Comparison of ENCODE assay signal across 18 cellular contexts in genomic region chr12:122460061-122460460, GRCh38. TPM values are rescaled to one million over a fixed set of nuclear protein-coding genes. Genes with fewer than 3 reads are reported as not detected.
DNase-seq lines count a peak whose midpoint lies in the region; ATAC-seq and TF ChIP-seq lines count a peak whose summit lies in the region.
"Had no signal": no experiment of that assay in that cellular context is flagged by ENCODE, and none has a peak within 500 bp of the region (broad histone marks: within the 10 kb centered on the region; RNA-seq: fewer than 3 reads in every experiment).

No MANE protein-coding gene starts in this region.

- H3K27me3 Mint-ChIP-seq in activated CD8-positive, alpha-beta memory T cell treated with anti-CD3 and anti-CD28 coated beads, Interleukin-2, amount 10 ng/mL, durations not matched to agents 7 days and 5 days = no peaks in the 10 kb centered on the region
- H3K27me3 Mint-ChIP-seq: CD4-positive, alpha-beta memory T cell had no signal

- no peaks in the 10 kb centered on the region for H3K9me3 Mint-ChIP-seq in activated CD8-positive, alpha-beta memory T cell treated with anti-CD3 and anti-CD28 coated beads, Interleukin-2, amount 10 ng/mL, durations not matched to agents 7 days and 5 days (ENCODE audit: low read depth)
- H3K9me3 Mint-ChIP-seq in stimulated activated effector memory CD8-positive, alpha-beta T cell treated with anti-CD3 and anti-CD28 coated beads, Interleukin-12 subunit alpha, Interleukin-12 subunit beta, amount 100 ng/mL, for 72 hours = no peaks in the 10 kb centered on the region
- H3K9me3 Mint-ChIP-seq: CD14-positive monocyte; CD4-positive, alpha-beta memory T cell had no signal

- H3K4me3 ChIP-seq in upper lobe of right lung = no peak overlapping the region
- H3K4me3 ChIP-seq: A549, BLaER1, GM23248, HAP-1 had no signal

- DNase-seq in activated CD8-positive, alpha-beta memory T cell treated with anti-CD3 and anti-CD28 coated beads, Interleukin-2, amount 50 U/mL, for 48 hours = peak; percentile 13
- DNase-seq in activated CD8-positive, alpha-beta memory T cell treated with anti-CD3 and anti-CD28 coated beads, Interleukin-2, amount 10 ng/mL, durations not matched to agents 7 days and 5 days = no peak
- peak; percentile 28 for DNase-seq in mesenteric fat pad (ENCODE audit: low spot score)
- DNase-seq in stimulated activated effector memory CD8-positive, alpha-beta T cell treated with anti-CD3 and anti-CD28 coated beads, Interleukin-12 subunit alpha, Interleukin-12 subunit beta, amount 100 ng/mL, for 72 hours (ENCODE audit: low spot score in 2 of 2) = no peak
- peak; percentile 5 for DNase-seq in upper lobe of right lung
- DNase-seq in KBM-7 = no peak
- DNase-seq: CD4-positive, alpha-beta memory T cell; DMS153; DMS79; GDM1; GM23248 had no signal

- in situ Hi-C loops in KBM-7 (cut with MboI; ENCODE audit: low pct_unique_long_range_greater_than_20kb, low sequenced_read_pairs) = no loop called here

- H3K9me3 ChIP-seq in upper lobe of right lung = no peaks in the 10 kb centered on the region
- H3K9me3 ChIP-seq: A549, BLaER1, HAP-1 had no signal

- CTCF ChIA-PET in activated CD8-positive, alpha-beta memory T cell treated with anti-CD3 and anti-CD28 coated beads, Interleukin-2, amount 10 ng/mL, durations not matched to agents 7 days and 5 days (lab: Charles Lee) = interaction anchor here (1.8 to 4.0 kb wide), 2 partner anchors 12 to 61 kb away, joined by 13 to 14 read pairs; no protein-coding TSS in a partner anchor

- peaks cover 17% of the 10 kb centered on the region for H3K4me1 Mint-ChIP-seq in activated CD8-positive, alpha-beta memory T cell treated with anti-CD3 and anti-CD28 coated beads, Interleukin-2, amount 10 ng/mL, durations not matched to agents 7 days and 5 days
- peaks cover 7% of the 10 kb centered on the region for H3K4me1 Mint-ChIP-seq in stimulated activated effector memory CD8-positive, alpha-beta T cell treated with anti-CD3 and anti-CD28 coated beads, Interleukin-12 subunit alpha, Interleukin-12 subunit beta, amount 100 ng/mL, for 72 hours

- H3K36me3 ChIP-seq in upper lobe of right lung = no peaks in the 10 kb centered on the region
- H3K36me3 ChIP-seq: BLaER1, HAP-1 had no signal

- H3K27ac ChIP-seq in upper lobe of right lung = no peak overlapping the region
- H3K27ac ChIP-seq: 22Rv1, BLaER1, GM23248 had no signal

- intact Hi-C loops in upper lobe of right lung (cut with DNase I) = no loop called here

- no peaks in the 10 kb centered on the region for H3K27me3 ChIP-seq in upper lobe of right lung
- H3K27me3 ChIP-seq: BLaER1 had no signal

- no peak overlapping the region for H3K27ac Mint-ChIP-seq in activated CD8-positive, alpha-beta memory T cell treated with anti-CD3 and anti-CD28 coated beads, Interleukin-2, amount 10 ng/mL, durations not matched to agents 7 days and 5 days
- peak overlapping the region; percentile 43 for H3K27ac Mint-ChIP-seq in stimulated activated effector memory CD8-positive, alpha-beta T cell treated with anti-CD3 and anti-CD28 coated beads, Interleukin-12 subunit alpha, Interleukin-12 subunit beta, amount 100 ng/mL, for 72 hours
- H3K27ac Mint-ChIP-seq: CD14-positive monocyte; CD4-positive, alpha-beta memory T cell had no signal

- no peak for TF ChIP-seq CTCF in upper lobe of right lung (IDR thresholded peaks at IDR 0.05)

- H3K36me3 Mint-ChIP-seq in activated CD8-positive, alpha-beta memory T cell treated with anti-CD3 and anti-CD28 coated beads, Interleukin-2, amount 10 ng/mL, durations not matched to agents 7 days and 5 days = no peaks in the 10 kb centered on the region
- no peaks in the 10 kb centered on the region for H3K36me3 Mint-ChIP-seq in stimulated activated effector memory CD8-positive, alpha-beta T cell treated with anti-CD3 and anti-CD28 coated beads, Interleukin-12 subunit alpha, Interleukin-12 subunit beta, amount 100 ng/mL, for 72 hours
- H3K36me3 Mint-ChIP-seq: CD14-positive monocyte; CD4-positive, alpha-beta memory T cell had no signal

- H3K4me1 ChIP-seq in upper lobe of right lung = no peaks in the 10 kb centered on the region
- H3K4me1 ChIP-seq: HAP-1 had no signal

- no peak for ATAC-seq in activated CD8-positive, alpha-beta memory T cell treated with anti-CD3 and anti-CD28 coated beads, Interleukin-2, amount 10 ng/mL, durations not matched to agents 7 days and 5 days
- ATAC-seq in stimulated activated effector memory CD8-positive, alpha-beta T cell treated with anti-CD3 and anti-CD28 coated beads, Interleukin-12 subunit alpha, Interleukin-12 subunit beta, amount 100 ng/mL, for 72 hours = no peak
- ATAC-seq in upper lobe of right lung = no peak
- no peak for ATAC-seq in GM19328 (IDR thresholded peaks at IDR 0.05; ENCODE audit: unreplicated experiment)
- no peak for ATAC-seq in GM21390 (IDR thresholded peaks at IDR 0.05; ENCODE audit: unreplicated experiment)
- ATAC-seq: A549 had no signal

- H3K4me3 Mint-ChIP-seq in activated CD8-positive, alpha-beta memory T cell treated with anti-CD3 and anti-CD28 coated beads, Interleukin-2, amount 10 ng/mL, durations not matched to agents 7 days and 5 days = no peak overlapping the region
- no peak overlapping the region for H3K4me3 Mint-ChIP-seq in stimulated activated effector memory CD8-positive, alpha-beta T cell treated with anti-CD3 and anti-CD28 coated beads, Interleukin-12 subunit alpha, Interleukin-12 subunit beta, amount 100 ng/mL, for 72 hours
- H3K4me3 Mint-ChIP-seq: CD14-positive monocyte; CD4-positive, alpha-beta memory T cell had no signal

RNA-seq across cellular contexts. Expression of gene CLIP1, which starts 37.6 kb away (rescaled TPM):
- total RNA-seq in activated CD8-positive, alpha-beta memory T cell treated with anti-CD3 and anti-CD28 coated beads, Interleukin-2, amount 10 ng/mL, durations not matched to agents 7 days and 5 days = 10 to 100 TPM; 56.2 to 75.7 TPM
- total RNA-seq in mesenteric fat pad (99.9 TPM), upper lobe of right lung (108 TPM)

RNA-seq across cellular contexts. Expression of gene ZCCHC8, which starts 40.7 kb away (rescaled TPM):
- 10 to 100 TPM; 45.2 to 45.3 TPM for total RNA-seq in activated CD8-positive, alpha-beta memory T cell treated with anti-CD3 and anti-CD28 coated beads, Interleukin-2, amount 10 ng/mL, durations not matched to agents 7 days and 5 days
- total RNA-seq in mesenteric fat pad = 14.9 TPM
- 21.2 TPM for total RNA-seq in upper lobe of right lung

Comparison
In these comparisons a context has a peak if more than half of its experiments do, and no peak if none do; other contexts are left out.
1. DNase-seq: peak in activated CD8-positive, alpha-beta memory T cell treated with anti-CD3 and anti-CD28 coated beads, Interleukin-2, amount 50 U/mL, for 48 hours (single experiment), mesenteric fat pad (single experiment) and upper lobe of right lung (single experiment); none in activated CD8-positive, alpha-beta memory T cell treated with anti-CD3 and anti-CD28 coated beads, Interleukin-2, amount 10 ng/mL, durations not matched to agents 7 days and 5 days (single experiment), stimulated activated effector memory CD8-positive, alpha-beta T cell treated with anti-CD3 and anti-CD28 coated beads, Interleukin-12 subunit alpha, Interleukin-12 subunit beta, amount 100 ng/mL, for 72 hours (0 of 2) and KBM-7 (single experiment).